ENCODE assay signal across 13 cellular contexts in the genomic region with DNA sequence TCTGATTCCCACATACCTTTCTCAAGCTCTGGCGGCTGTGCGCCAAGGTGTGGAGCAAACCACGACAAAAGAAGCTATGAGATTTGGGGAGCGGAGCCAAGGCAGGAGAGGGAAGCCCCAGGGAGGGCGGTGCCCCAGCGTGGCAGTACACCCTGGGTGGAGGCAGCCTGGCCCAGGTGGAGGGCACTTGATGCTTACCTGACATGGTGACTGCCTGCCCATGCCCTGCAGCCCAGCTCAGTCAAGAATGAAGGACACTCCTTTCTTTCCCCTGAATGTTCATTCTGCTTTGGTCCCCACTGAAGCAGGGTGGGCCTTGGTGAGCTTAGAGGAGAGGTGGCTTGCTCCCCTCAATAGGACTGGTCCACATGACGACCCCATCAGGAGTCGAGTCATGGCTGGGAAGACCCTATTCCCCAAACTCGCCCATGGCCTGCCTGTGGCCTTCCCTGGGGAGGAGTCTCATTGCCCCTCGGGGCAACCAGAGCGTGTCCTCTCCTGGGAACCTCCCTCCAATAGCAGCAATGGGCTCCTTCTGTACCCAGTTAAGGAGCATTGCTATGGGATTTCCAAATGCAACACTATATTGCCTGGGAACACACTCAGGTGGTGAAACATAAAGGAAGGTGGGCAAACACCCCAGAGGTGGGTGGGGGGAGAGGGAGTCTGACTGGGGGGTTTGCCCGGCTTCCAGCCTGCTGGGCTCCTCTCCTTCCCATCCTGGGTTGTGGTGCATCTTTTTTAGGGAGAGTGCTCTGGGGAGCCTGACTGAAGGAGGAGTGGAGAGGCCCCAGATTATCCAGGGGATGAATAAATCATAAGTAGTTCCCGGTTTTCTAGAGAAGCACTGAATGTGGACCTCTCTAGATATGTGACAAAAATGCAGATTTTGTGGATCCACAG. TPM values are rescaled to one million over a fixed set of nuclear protein-coding genes. Genes with fewer than 3 reads are reported as not detected.
"Had no signal": no experiment of that assay in that cellular context is flagged by ENCODE, and none has a peak within 500 bp of the region (broad histone marks: within the 10 kb centered on the region; RNA-seq: fewer than 3 reads in every experiment).

No MANE protein-coding gene starts in this region.

- H3K36me3 ChIP-seq: ascending aorta, neural progenitor cell had no signal

- H3K36me3 Mint-ChIP-seq: neural progenitor cell; stimulated activated naive B cell treated with anti-CD40 and anti-IgM and Interleukin-4, amounts not matched to agents 10 μg/mL and 1 μg/mL and 100 μg/mL, for 72 hours had no signal

- H3K9ac ChIP-seq: neural progenitor cell had no signal

- H3K4me1 ChIP-seq: ascending aorta, foreskin keratinocyte, neural progenitor cell had no signal

- H3K9me3 Mint-ChIP-seq: activated T-helper 17 cell treated with anti-CD3 and anti-CD28 coated beads, Interleukin-2, amount 50 U/mL, for 72 hours; neural progenitor cell; stimulated activated naive B cell treated with anti-CD40 and anti-IgM and Interleukin-4, amounts not matched to agents 10 μg/mL and 1 μg/mL and 100 μg/mL, for 72 hours had no signal

- H3K4me1 Mint-ChIP-seq: activated T-helper 17 cell treated with anti-CD3 and anti-CD28 coated beads, Interleukin-2, amount 50 U/mL, for 72 hours; stimulated activated naive B cell treated with anti-CD40 and anti-IgM and Interleukin-4, amounts not matched to agents 10 μg/mL and 1 μg/mL and 100 μg/mL, for 72 hours had no signal

- H3K27ac ChIP-seq: ascending aorta, foreskin keratinocyte, neural progenitor cell, upper lobe of left lung had no signal

- DNase-seq: activated CD4-positive, alpha-beta T cell treated with anti-CD3 and anti-CD28 coated beads for 4 hours; activated CD8-positive, alpha-beta T cell treated with anti-CD3 and anti-CD28 coated beads, Interleukin-2, amount 10 ng/mL, durations not matched to agents 7 days and 5 days; foreskin keratinocyte; midbrain; stimulated activated CD4-positive, alpha-beta T cell treated with anti-CD3 and anti-CD28 coated beads, Interleukin-2, amount 100 ng/mL, for 24 hours; stimulated activated naive B cell treated with anti-CD40 and anti-IgM and Interleukin-4, amounts not matched to agents 10 μg/mL and 1 μg/mL and 100 μg/mL, for 72 hours had no signal

- H3K9me3 ChIP-seq: ascending aorta, upper lobe of left lung had no signal

- H3K27me3 ChIP-seq: ascending aorta, neural progenitor cell, upper lobe of left lung had no signal

- ATAC-seq: activated CD8-positive, alpha-beta T cell treated with anti-CD3 and anti-CD28 coated beads, Interleukin-2, amount 10 ng/mL, durations not matched to agents 7 days and 5 days; activated T-helper 17 cell treated with anti-CD3 and anti-CD28 coated beads, Interleukin-2, amount 50 U/mL, for 72 hours; foreskin keratinocyte; stimulated activated naive B cell treated with anti-CD40 and anti-IgM and Interleukin-4, amounts not matched to agents 10 μg/mL and 1 μg/mL and 100 μg/mL, for 72 hours had no signal

- H3K4me3 Mint-ChIP-seq: activated CD8-positive, alpha-beta T cell treated with anti-CD3 and anti-CD28 coated beads, Interleukin-2, amount 10 ng/mL, durations not matched to agents 7 days and 5 days; activated T-helper 17 cell treated with anti-CD3 and anti-CD28 coated beads, Interleukin-2, amount 50 U/mL, for 72 hours; neural progenitor cell; stimulated activated naive B cell treated with anti-CD40 and anti-IgM and Interleukin-4, amounts not matched to agents 10 μg/mL and 1 μg/mL and 100 μg/mL, for 72 hours had no signal

- H3K27ac Mint-ChIP-seq: activated CD8-positive, alpha-beta T cell treated with anti-CD3 and anti-CD28 coated beads, Interleukin-2, amount 10 ng/mL, durations not matched to agents 7 days and 5 days; activated T-helper 17 cell treated with anti-CD3 and anti-CD28 coated beads, Interleukin-2, amount 50 U/mL, for 72 hours; neural progenitor cell; stimulated activated naive B cell treated with anti-CD40 and anti-IgM and Interleukin-4, amounts not matched to agents 10 μg/mL and 1 μg/mL and 100 μg/mL, for 72 hours had no signal

- H3K4me3 ChIP-seq: ascending aorta, neural progenitor cell, upper lobe of left lung had no signal

RNA-seq across cellular contexts. Expression of a gene that starts 22.7 kb away (rescaled TPM):
- total RNA-seq: activated CD8-positive, alpha-beta T cell treated with anti-CD3 and anti-CD28 coated beads, Interleukin-2, amount 10 ng/mL, durations not matched to agents 7 days and 5 days; activated T-helper 17 cell treated with anti-CD3 and anti-CD28 coated beads, Interleukin-2, amount 50 U/mL, for 72 hours; bronchial epithelial cell; endothelial cell of umbilical vein; foreskin keratinocyte; SK-MEL-5 had no signal
- polyA plus RNA-seq: endothelial cell of umbilical vein, foreskin keratinocyte had no signal
